8 cellular contexts compared by ENCODE assay signal in the genomic region with DNA sequence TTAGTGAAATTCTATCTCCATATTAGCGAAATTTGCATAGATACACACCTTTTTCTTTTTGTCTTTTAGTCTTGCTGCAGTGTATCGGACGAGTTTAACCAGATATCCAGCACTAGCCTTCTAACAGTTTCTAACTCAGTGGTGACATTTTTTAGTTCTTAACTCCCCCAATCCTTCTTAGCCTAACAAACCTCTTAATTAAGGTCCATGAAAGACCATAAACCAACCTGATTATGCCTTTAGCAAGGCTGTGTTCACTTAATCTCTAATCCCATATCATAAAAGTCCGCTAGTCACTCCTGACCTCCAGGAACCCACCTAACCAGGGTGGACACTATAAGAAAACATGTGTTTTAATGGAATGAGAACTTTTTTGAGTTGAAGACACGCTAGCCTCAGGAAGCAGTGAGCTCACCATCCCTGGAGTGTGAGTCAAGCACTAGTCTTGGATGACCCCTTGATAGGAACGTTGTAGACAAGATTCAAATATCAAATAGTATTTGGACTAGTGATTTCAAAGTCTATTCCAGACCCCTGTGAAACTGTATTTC. TPM values are rescaled to one million over a fixed set of nuclear protein-coding genes. Genes with fewer than 3 reads are reported as not detected.
DNase-seq lines count a peak whose midpoint lies in the region; ATAC-seq and TF ChIP-seq lines count a peak whose summit lies in the region.

No MANE protein-coding gene starts in this region.

- TF ChIP-seq CTCF in heart right ventricle (IDR thresholded peaks at IDR 0.05) = no peak
- TF ChIP-seq CTCF in RWPE2 (IDR thresholded peaks at IDR 0.05; ENCODE audit: poor library complexity, severe bottlenecking) = no peak
- TF ChIP-seq CTCF in endothelial cell (IDR thresholded peaks at IDR 0.05; ENCODE audit: unreplicated experiment) = no peak
- no peak for TF ChIP-seq CTCF in neutrophil (IDR thresholded peaks at IDR 0.05)

- intact Hi-C loops in heart right ventricle (cut with DNase I) = loop anchor here in 1 of 10 donors (2.0 kb wide), 1 partner anchor 60 kb away; no protein-coding TSS in a partner anchor
- intact Hi-C loops in Right ventricle myocardium superior (cut with DNase I) = no loop called here

- H3K27ac ChIP-seq in heart right ventricle (peak overlapping the region in 9 of 10 donors; percentile 95 to 100 (median 99)), RWPE2 (ENCODE audit: poor library complexity, severe bottlenecking) (peak overlapping the region; percentile 97), neutrophil (peak overlapping the region; percentile 95)

- peak overlapping the region; percentile 97 for H3K4me3 Mint-ChIP-seq in endothelial cell (ENCODE audit: unreplicated experiment)

- WGBS in heart right ventricle, 2 donors = 23 to 27% methylated on average over 6 of the region's 6 CpGs

- H3K27me3 ChIP-seq in heart right ventricle (no peaks in the 10 kb centered on the region), RWPE2 (ENCODE audit: insufficient read depth, poor library complexity, severe bottlenecking) (no peaks in the 10 kb centered on the region), neutrophil (no peaks in the 10 kb centered on the region)

- H3K4me1 Mint-ChIP-seq in endothelial cell (ENCODE audit: unreplicated experiment) = peaks cover 12% of the 10 kb centered on the region

- H3K4me1 ChIP-seq in heart right ventricle (peaks cover 0 to 47% (median 27%) of the 10 kb centered on the region in 9 donors), RWPE2 (ENCODE audit: insufficient read depth, poor library complexity, severe bottlenecking) (peaks cover 4% of the 10 kb centered on the region), neutrophil (ENCODE audit: control insufficient read depth in 1 of 2, insufficient read depth in 1 of 2, low read depth in 1 of 2, low read length in 1 of 2) (peaks cover 31 to 32% of the 10 kb centered on the region in 2 experiments)

- no peak for DNase-seq in heart right ventricle
- DNase-seq in Right ventricle myocardium superior = no peak
- DNase-seq in RWPE2 (ENCODE audit: low spot score) = no peak
- no peak for DNase-seq in endothelial cell (ENCODE audit: low spot score)

- peak overlapping the region in 8 of 10 donors; percentile 64 to 90 (median 78) for H3K4me3 ChIP-seq in heart right ventricle
- peak overlapping the region; percentile 64 for H3K4me3 ChIP-seq in RWPE2 (ENCODE audit: severe bottlenecking)
- H3K4me3 ChIP-seq in neutrophil (ENCODE audit: low read depth in 1 of 2, low read length in 1 of 2) = peak overlapping the region; percentile 96

- peaks cover 5% of the 10 kb centered on the region for H3K36me3 Mint-ChIP-seq in endothelial cell (ENCODE audit: low read depth, unreplicated experiment)

- H3K9me3 ChIP-seq in heart right ventricle (no peaks in the 10 kb centered on the region), RWPE2 (ENCODE audit: severe bottlenecking) (no peaks in the 10 kb centered on the region), neutrophil (no peaks in the 10 kb centered on the region)

- H3K36me3 ChIP-seq in heart right ventricle (peaks cover 0 to 8% (median 4%) of the 10 kb centered on the region in 9 donors), RWPE2 (ENCODE audit: low read depth) (peaks cover 9% of the 10 kb centered on the region), neutrophil (peaks cover 8% of the 10 kb centered on the region)

- no peaks in the 10 kb centered on the region for H3K9me3 Mint-ChIP-seq in endothelial cell (ENCODE audit: unreplicated experiment)

- peak overlapping the region; percentile 43 for H3K27ac Mint-ChIP-seq in endothelial cell (ENCODE audit: unreplicated experiment)

- ATAC-seq in heart right ventricle (no peak), Right ventricle myocardium superior (ENCODE audit: poor library complexity) (no peak), RWPE2 (ENCODE audit: low read depth) (peak; percentile 25; the same call in 1 of the 3 replicates), GM18909 (IDR thresholded peaks at IDR 0.05; ENCODE audit: poor library complexity, unreplicated experiment) (no peak), esophagus mucosa (no peak), GM21515 (IDR thresholded peaks at IDR 0.05; ENCODE audit: unreplicated experiment) (no peak)

- H3K27me3 Mint-ChIP-seq in endothelial cell (ENCODE audit: unreplicated experiment) = peaks cover 20% of the 10 kb centered on the region

RNA-seq across cellular contexts. Expression of a gene that starts 9.4 kb away (rescaled TPM):
- 10 to 100 TPM; 26.3 to 56.2 (median 39.2) TPM for total RNA-seq in heart right ventricle
- polyA plus RNA-seq in heart right ventricle = 10 to 100 TPM; 20.8 to 21.7 TPM
- total RNA-seq in Right ventricle myocardium superior = 37.5 TPM
- 34.6 TPM for total RNA-seq in endothelial cell (ENCODE audit: unreplicated experiment)
- total RNA-seq in esophagus mucosa = 20.4 TPM

RNA-seq across cellular contexts. Expression of a gene that starts 30.6 kb away (rescaled TPM):
- under 1 TPM in 1 of 10 donors, not detected in 9; 0.56 TPM for total RNA-seq in heart right ventricle
- under 1 TPM; 0.09 to 0.15 TPM for polyA plus RNA-seq in heart right ventricle
- not detected for total RNA-seq in Right ventricle myocardium superior
- 4.0 TPM for total RNA-seq in endothelial cell (ENCODE audit: unreplicated experiment)
- total RNA-seq in esophagus mucosa = 0.36 TPM

RNA-seq across cellular contexts. Expression of a gene that starts 58.8 kb away (rescaled TPM):
- total RNA-seq in heart right ventricle (10 to 100 TPM; 11.1 to 98.8 (median 22.0) TPM), Right ventricle myocardium superior (18.8 TPM), endothelial cell (ENCODE audit: unreplicated experiment) (5.2 TPM), esophagus mucosa (3.1 TPM)
- polyA plus RNA-seq in heart right ventricle = 10 to 100 TPM; 11.6 to 19.8 TPM
